1 cellular context compared by ENCODE assay signal in genomic region chr15:33956397-33956796, GRCh38.
TF ChIP-seq lines count a peak whose summit lies in the region.

No MANE protein-coding gene starts in this region.

TF ChIP-seq in K562, 482 proteins besides CTCF, POLR2A, EP300 and RAD21 (continued from another document):
- TF ChIP-seq JUND (IDR thresholded peaks at IDR 0.05; ENCODE audit: borderline replicate concordance, low read depth, low read length) (peak; percentile 68), JUND (tag; IDR thresholded peaks at IDR 0.05; ENCODE audit: borderline replicate concordance, low read depth, low read length) (peak; percentile 26; the same call in 1 of the 3 replicates), ARID1B (IDR thresholded peaks at IDR 0.05) (peak; percentile 57; the same call in 1 of the 2 replicates), ATF3 (IDR thresholded peaks at IDR 0.05) (peak; percentile 54), ATF3 (CRISPR knock-in tag; conservative IDR thresholded peaks at IDR 0.05) (no peak), CBFA2T3 (IDR thresholded peaks at IDR 0.05) (peak; percentile 67), NFIC (IDR thresholded peaks at IDR 0.05) (peak; percentile 64), CBFA2T2 (conservative IDR thresholded peaks at IDR 0.05) (peak; percentile 57), SMARCE1 (IDR thresholded peaks at IDR 0.05) (peak; percentile 52; the same call in 1 of the 2 replicates), ZNF644 (tag; IDR thresholded peaks at IDR 0.05; ENCODE audit: low read depth) (no peak), TEAD4 (IDR thresholded peaks at IDR 0.05; ENCODE audit: low read length) (peak; percentile 72), TEAD4 (CRISPR knock-in tag; IDR thresholded peaks at IDR 0.05; ENCODE audit: borderline replicate concordance) (no peak), FOXP4 (CRISPR knock-in tag; IDR thresholded peaks at IDR 0.05; ENCODE audit: borderline replicate concordance) (no peak), TCF3 (CRISPR knock-in tag; IDR thresholded peaks at IDR 0.05) (peak; percentile 33; the same call in 1 of the 2 replicates)
